In genomic region chr1:161367684-161368398, GRCh38 we compare ENCODE assay signal across 9 cellular contexts. TPM values are rescaled to one million over a fixed set of nuclear protein-coding genes. Genes with fewer than 3 reads are reported as not detected.
DNase-seq lines count a peak whose midpoint lies in the region; ATAC-seq, FAIRE-seq and TF ChIP-seq lines count a peak whose summit lies in the region.
"Had no signal": no experiment of that assay in that cellular context is flagged by ENCODE, and none has a peak within 500 bp of the region (broad histone marks: within the 10 kb centered on the region; RNA-seq: fewer than 3 reads in every experiment).

A gene with protein sequence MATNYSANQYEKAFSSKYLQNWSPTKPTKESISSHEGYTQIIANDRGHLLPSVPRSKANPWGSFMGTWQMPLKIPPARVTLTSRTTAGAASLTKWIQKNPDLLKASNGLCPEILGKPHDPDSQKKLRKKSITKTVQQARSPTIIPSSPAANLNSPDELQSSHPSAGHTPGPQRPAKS (minus strand): TSS chr1:161367876. CDS start chr1:161367868, 8 bp downstream.

- FAIRE-seq in H54 (lab: Jason Lieb, UNC) = peak; percentile 80

- intact Hi-C loops in activated CD4-positive, alpha-beta T cell treated with anti-CD3 and anti-CD28 coated beads for 36 hours (cut with DNase I, micrococcal nuclease) = loop anchor here in 1 of 2 experiments (10.0 kb wide), 1 partner anchor 53 kb away; the partner anchor contains the start of gene SDHC
- intact Hi-C loops in body of pancreas (cut with DNase I) = no loop called here

- POLR2A ChIA-PET in activated CD4-positive, alpha-beta T cell treated with anti-CD3 and anti-CD28 coated beads for 36 hours (lab: Charles Lee) = interaction anchor here (1.0 kb wide), 1 partner anchor 275 kb away, joined by 6 read pairs; no protein-coding TSS in a partner anchor

- H2AFZ ChIP-seq in Karpas-422 (ENCODE audit: low read length) = no peak within 1 kb of the TSS

- no peaks in the 10 kb centered on the region for H4K20me1 ChIP-seq in Karpas-422 (ENCODE audit: insufficient read depth, low read depth, low read length)

- H3K79me2 ChIP-seq in Karpas-422 (ENCODE audit: low read length) = no peaks in the 10 kb centered on the region

- H3K4me3 ChIP-seq in Karpas-422 (ENCODE audit: low read length) = no peak within 1 kb of the TSS
- H3K4me3 ChIP-seq in body of pancreas = no peak within 1 kb of the TSS
- H3K4me3 ChIP-seq in skeletal muscle cell (ENCODE audit: low read depth, low read length) = no peak within 1 kb of the TSS

- peaks cover 17% of the 10 kb centered on the region for H3K36me3 Mint-ChIP-seq in activated CD4-positive, alpha-beta T cell treated with anti-CD3 and anti-CD28 coated beads for 36 hours (ENCODE audit: low read depth)

- CTCF ChIA-PET in activated CD4-positive, alpha-beta T cell treated with anti-CD3 and anti-CD28 coated beads for 36 hours (lab: Charles Lee) = interaction anchor here (0.7 to 3.7 kb wide), 7 partner anchors 15 to 163 kb away, joined by 3 to 23 read pairs (median 4); partner anchors contain the start of gene TOMM40L

- H3K4me2 ChIP-seq in Karpas-422 (ENCODE audit: low read depth, low read length, poor library complexity, severe bottlenecking) = peak within 1 kb of the TSS; percentile 16

- H3K4me3 Mint-ChIP-seq in activated CD4-positive, alpha-beta T cell treated with anti-CD3 and anti-CD28 coated beads for 36 hours = no peak within 1 kb of the TSS

- no peak for TF ChIP-seq POLR2A in H54 (IDR thresholded peaks at IDR 0.05; ENCODE audit: low read depth, low read length)
- TF ChIP-seq POLR2A in body of pancreas (IDR thresholded peaks at IDR 0.05) = peak in 1 of 3 donors; percentile 35

- 15 to 16% methylated on average over 6 of the region's 6 CpGs for WGBS in body of pancreas, 2 donors

- H3K27ac Mint-ChIP-seq in activated CD4-positive, alpha-beta T cell treated with anti-CD3 and anti-CD28 coated beads for 36 hours = peak within 1 kb of the TSS; percentile 17

- no peaks in the 10 kb centered on the region for H3K27me3 Mint-ChIP-seq in activated CD4-positive, alpha-beta T cell treated with anti-CD3 and anti-CD28 coated beads for 36 hours

- peak; percentile 60 for DNase-seq in activated CD4-positive, alpha-beta T cell treated with anti-CD3 and anti-CD28 coated beads for 36 hours
- DNase-seq in activated CD4-positive, alpha-beta T cell treated with anti-CD3 and anti-CD28 coated beads for 1 hour = no peak
- DNase-seq in H54 (ENCODE audit: insufficient read length, low spot score) = peak; percentile 72
- peak; percentile 87 for DNase-seq in Karpas-422
- DNase-seq in RKO (ENCODE audit: low spot score) = peak; percentile 45
- peak; percentile 80 to 95 (median 88) for DNase-seq in body of pancreas
- DNase-seq in iPS DF 19.7 (ENCODE audit: low read depth, low spot score) = peak; percentile 81
- peak; percentile 49 for DNase-seq in skeletal muscle cell (ENCODE audit: low read depth)

- no peaks in the 10 kb centered on the region for H3K9me3 Mint-ChIP-seq in activated CD4-positive, alpha-beta T cell treated with anti-CD3 and anti-CD28 coated beads for 36 hours (ENCODE audit: low read depth)

- H3K36me3 ChIP-seq in Karpas-422 (ENCODE audit: insufficient read depth, low read length) = no peaks in the 10 kb centered on the region
- no peaks in the 10 kb centered on the region for H3K36me3 ChIP-seq in body of pancreas (replicated peaks in 1 of 2; ENCODE audit: insufficient read depth in 1 of 2, low read depth in 2 of 2)

- H3K9me2 ChIP-seq in Karpas-422 (replicated peaks; ENCODE audit: insufficient read depth, low read length) = no peaks in the 10 kb centered on the region

- no peak within 1 kb of the TSS for H3K27ac ChIP-seq in Karpas-422 (ENCODE audit: low read length)
- peak within 1 kb of the TSS; percentile 46 to 76 (median 62) for H3K27ac ChIP-seq in body of pancreas

- H3K9ac ChIP-seq in Karpas-422 (ENCODE audit: low read length) = no peak within 1 kb of the TSS

- H3K9me3 ChIP-seq in Karpas-422 (ENCODE audit: low read length) = no peaks in the 10 kb centered on the region
- no peaks in the 10 kb centered on the region for H3K9me3 ChIP-seq in body of pancreas

- peaks cover 19% of the 10 kb centered on the region for H3K4me1 Mint-ChIP-seq in activated CD4-positive, alpha-beta T cell treated with anti-CD3 and anti-CD28 coated beads for 36 hours

- no peaks in the 10 kb centered on the region for H3K27me3 ChIP-seq in Karpas-422 (ENCODE audit: low read length)
- no peaks in the 10 kb centered on the region for H3K27me3 ChIP-seq in body of pancreas

- peak; percentile 17 to 64 (median 49) for TF ChIP-seq CTCF in body of pancreas (IDR thresholded peaks at IDR 0.05)

- H3K4me1 ChIP-seq in Karpas-422 (ENCODE audit: low read length) = peaks cover 11% of the 10 kb centered on the region
- peaks cover 20% of the 10 kb centered on the region for H3K4me1 ChIP-seq in body of pancreas

- ATAC-seq in activated CD4-positive, alpha-beta T cell treated with anti-CD3 and anti-CD28 coated beads for 36 hours = peak; percentile 99
- ATAC-seq in body of pancreas = peak; percentile 100

RNA-seq across cellular contexts. Expression of the gene that starts here (rescaled TPM):
- not detected for total RNA-seq in activated CD4-positive, alpha-beta T cell treated with anti-CD3 and anti-CD28 coated beads for 36 hours
- total RNA-seq in Karpas-422 (2014; rRNA removed; shearing (Covaris generic); ENCODE audit: low replicate concordance) = not detected in 2 replicates
- not detected for total RNA-seq in body of pancreas
- total RNA-seq: mononuclear cell had no signal

Comparison
In these comparisons a context has a peak if more than half of its experiments do, and no peak if none do; other contexts are left out.
1. Peak in DNase-seq and ATAC-seq in activated CD4-positive, alpha-beta T cell treated with anti-CD3 and anti-CD28 coated beads for 36 hours; RNA of the gene not detected or under 1 TPM.
2. Peak in DNase-seq and H3K4me2 ChIP-seq in Karpas-422; RNA of the gene not detected or under 1 TPM.
3. Peak in DNase-seq, ATAC-seq and H3K27ac ChIP-seq in body of pancreas; RNA of the gene not detected or under 1 TPM.